8 cellular contexts compared by ENCODE assay signal in the genomic region with DNA sequence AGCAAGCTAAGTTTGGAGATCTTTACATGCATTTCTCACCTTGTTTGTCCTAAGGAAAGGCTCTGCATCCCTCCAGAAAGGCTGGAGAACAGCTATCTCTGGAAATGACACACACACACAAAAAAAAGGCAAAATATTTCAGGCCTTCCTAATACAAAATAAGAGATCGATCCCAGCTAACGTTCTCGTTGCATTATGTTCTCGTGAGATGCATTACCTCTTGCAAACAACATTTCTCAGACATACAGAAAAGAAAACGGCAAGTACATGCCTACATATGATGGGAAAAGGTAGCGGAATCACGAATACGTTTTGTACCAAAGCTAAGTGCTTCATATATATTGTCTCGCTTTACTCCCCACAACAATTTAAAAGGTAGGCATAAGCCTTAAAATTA. TPM values are rescaled to one million over a fixed set of nuclear protein-coding genes. Genes with fewer than 3 reads are reported as not detected.
DNase-seq lines count a peak whose midpoint lies in the region; TF ChIP-seq lines count a peak whose summit lies in the region.

No MANE protein-coding gene starts in this region.

- peak overlapping the region; percentile 95 for H3K4me3 Mint-ChIP-seq in activated naive CD4-positive, alpha-beta T cell treated with anti-CD3 and anti-CD28 coated beads for 36 hours

- peak overlapping the region; percentile 94 for H3K27ac Mint-ChIP-seq in activated naive CD4-positive, alpha-beta T cell treated with anti-CD3 and anti-CD28 coated beads for 36 hours

- intact Hi-C loops in activated naive CD4-positive, alpha-beta T cell treated with anti-CD3 and anti-CD28 coated beads for 36 hours (cut with micrococcal nuclease), result loop anchor here (1.0 to 5.0 kb wide), 14 partner anchors 50 to 1478 kb away; a partner anchor contains a TSS
- intact Hi-C loops in PC-9 (cut with micrococcal nuclease; ENCODE audit: unreplicated experiment), result loop anchor here (1.0 to 2.0 kb wide), 9 partner anchors 50 to 797 kb away; a partner anchor contains a TSS

- peaks cover 23% of the 10 kb centered on the region for H3K4me1 Mint-ChIP-seq in activated naive CD4-positive, alpha-beta T cell treated with anti-CD3 and anti-CD28 coated beads for 36 hours (ENCODE audit: low read depth)

- no peaks in the 10 kb centered on the region for H3K9me3 Mint-ChIP-seq in activated naive CD4-positive, alpha-beta T cell treated with anti-CD3 and anti-CD28 coated beads for 36 hours

- no peaks in the 10 kb centered on the region for H3K9me3 ChIP-seq in PC-9 (ENCODE audit: insufficient read depth, low read depth)
- no peaks in the 10 kb centered on the region for H3K9me3 ChIP-seq in skeletal muscle satellite cell (replicated peaks; ENCODE audit: low read length)

- H3K36me3 ChIP-seq in PC-9 (ENCODE audit: low read depth) (no peaks in the 10 kb centered on the region), skeletal muscle satellite cell (ENCODE audit: insufficient read depth, low read length) (no peaks in the 10 kb centered on the region)

- 0 out of 2 replicates have a peak overlapping the region, but pooled peaks have one; percentile 35 for H3K27ac ChIP-seq in PC-9

- TSS peak; percentile 61 for BruUV-seq in PC-9 (replicated peaks; lab: Mats Ljungman, UMichigan)

- peaks cover 12% of the 10 kb centered on the region; the same call in 1 of the 2 replicates for H3K4me1 ChIP-seq in PC-9 (replicated peaks; ENCODE audit: insufficient read depth)
- H3K4me1 ChIP-seq in skeletal muscle satellite cell (ENCODE audit: control insufficient read depth, insufficient read depth, low read length), result peaks cover 7% of the 10 kb centered on the region

- peaks cover 24% of the 10 kb centered on the region for H3K36me3 Mint-ChIP-seq in activated naive CD4-positive, alpha-beta T cell treated with anti-CD3 and anti-CD28 coated beads for 36 hours (ENCODE audit: low read depth)

- CTCF ChIA-PET in activated naive CD4-positive, alpha-beta T cell treated with anti-CD3 and anti-CD28 coated beads for 36 hours (lab: Charles Lee), result interaction anchor here (0.6 to 2.5 kb wide), 13 partner anchors 10 to 797 kb away, joined by 3 to 17 read pairs (median 6); a partner anchor contains a TSS
- CTCF ChIA-PET in PC-9 (lab: Charles Lee), result interaction anchor here (0.6 to 2.3 kb wide), 4 partner anchors 13 to 73 kb away, joined by 3 to 16 read pairs (median 4); no protein-coding TSS in a partner anchor

- peak overlapping the region; percentile 77 for H3K4me2 ChIP-seq in PC-9
- peak overlapping the region; percentile 93 for H3K4me2 ChIP-seq in skeletal muscle satellite cell (ENCODE audit: low read length)

- H3K79me2 ChIP-seq in PC-9 (ENCODE audit: low read depth), result peaks cover 21% of the 10 kb centered on the region

- no peak for TF ChIP-seq CTCF in PC-9 (conservative IDR thresholded peaks at IDR 0.05)
- no peak for TF ChIP-seq CTCF in fibroblast of pulmonary artery (IDR thresholded peaks at IDR 0.05; ENCODE audit: low read length, missing control alignments)

- no peaks in the 10 kb centered on the region for H3K27me3 Mint-ChIP-seq in activated naive CD4-positive, alpha-beta T cell treated with anti-CD3 and anti-CD28 coated beads for 36 hours (ENCODE audit: low read depth)

- no peak for DNase-seq in activated naive CD4-positive, alpha-beta T cell treated with anti-CD3 and anti-CD28 coated beads for 36 hours
- no peak for DNase-seq in activated naive CD4-positive, alpha-beta T cell (lab: John Stamatoyannopoulos, UW)
- DNase-seq in PC-9 (no peak), fibroblast of pulmonary artery (ENCODE audit: low read depth) (peak; percentile 14), NCI-H2107 treated with DMSO at 0.1 percent for 48 hours (lab: John Stamatoyannopoulos, UW; ENCODE audit: unreplicated experiment) (no peak), midbrain (lab: John Stamatoyannopoulos, UW) (no peak), NCI-H1436 treated with DMSO at 0.1 percent for 48 hours (lab: John Stamatoyannopoulos, UW) (no peak)

- peak overlapping the region; percentile 91 for H3K9ac ChIP-seq in skeletal muscle satellite cell (ENCODE audit: low read depth, low read length)

- H3K4me3 ChIP-seq in PC-9, result peak overlapping the region; percentile 95
- H3K4me3 ChIP-seq in fibroblast of pulmonary artery (replicated peaks; ENCODE audit: low read depth, low read length), result peak overlapping the region; percentile 74
- peak overlapping the region; percentile 87 for H3K4me3 ChIP-seq in skeletal muscle satellite cell (ENCODE audit: low read length)

- H3F3A ChIP-seq in PC-9 (ENCODE audit: insufficient read depth, low read depth), result no peaks in the 10 kb centered on the region

- POLR2A ChIA-PET in PC-9 (lab: Charles Lee; ENCODE audit: unreplicated experiment), result interaction anchor here (0.6 to 0.7 kb wide), 2 partner anchors 240 to 697 kb away, joined by 3 to 4 read pairs; no protein-coding TSS in a partner anchor

- no peaks in the 10 kb centered on the region for H4K20me1 ChIP-seq in PC-9 (ENCODE audit: insufficient read depth)

- H3K9me2 ChIP-seq in PC-9 (ENCODE audit: insufficient read depth), result no peaks in the 10 kb centered on the region

- H3K27me3 ChIP-seq in PC-9 (ENCODE audit: insufficient read depth, low read depth) (no peaks in the 10 kb centered on the region), skeletal muscle satellite cell (ENCODE audit: control insufficient read depth, insufficient read depth, low read length) (no peaks in the 10 kb centered on the region)

- peak overlapping the region; percentile 98 for H2AFZ ChIP-seq in PC-9

RNA-seq across cellular contexts. Expression of a gene that starts 0.5 kb away (rescaled TPM):
- 10 to 100 TPM; 13.7 to 16.7 TPM for total RNA-seq in activated naive CD4-positive, alpha-beta T cell treated with anti-CD3 and anti-CD28 coated beads for 36 hours
- 16.9 and 17.5 TPM in 2 replicates for total RNA-seq in PC-9 (2021)
- 10.3 and 14.2 TPM in 2 replicates for total RNA-seq in skeletal muscle satellite cell (2012; rRNA removed)
